In genomic region chr9:70602364-70603019, GRCh38 we compare ENCODE assay signal across 8 cellular contexts.
DNase-seq lines count a peak whose midpoint lies in the region; ATAC-seq and TF ChIP-seq lines count a peak whose summit lies in the region.

No MANE protein-coding gene starts in this region.

- no peaks in the 10 kb centered on the region for H3K9me3 ChIP-seq in lung (ENCODE audit: control insufficient read depth in 2 of 2, insufficient read depth in 1 of 2, low read length in 1 of 2)

- no peaks in the 10 kb centered on the region for H3K27me3 ChIP-seq in lung (ENCODE audit: control insufficient read depth, insufficient read depth)

- WGBS in lung, 2 donors: 50 to 55% methylated on average over 5 of the region's 5 CpGs

- peak; percentile 74 for DNase-seq in AG20443 (ENCODE audit: low spot score)
- DNase-seq in NCI-H2227 (lab: John Stamatoyannopoulos, UW; ENCODE audit: unreplicated experiment): peak; percentile 70
- peak; percentile 57 for DNase-seq in activated CD4-positive, alpha-beta T cell treated with anti-CD3 and anti-CD28 coated beads for 48 hours
- peak; percentile 58 for DNase-seq in ecto neural progenitor cell (ENCODE audit: low spot score)
- peak; percentile 50 for DNase-seq in lung (ENCODE audit: low spot score)
- peak in 2 of 3 donors; percentile 10 to 16 for DNase-seq in stimulated activated CD4-positive, alpha-beta T cell treated with anti-CD3 and anti-CD28 coated beads, TNF-alpha, amount 100 ng/mL, for 1 hour (ENCODE audit: low read depth in 3 of 3, low spot score in 1 of 3)

- H3K4me1 ChIP-seq in lung (ENCODE audit: control insufficient read depth in 2 of 2, insufficient read depth in 2 of 2, low read length in 2 of 2): peaks cover 4 to 13% of the 10 kb centered on the region in 2 donors

- no peak overlapping the region for H3K4me3 ChIP-seq in lung

- H3K36me3 ChIP-seq in lung (ENCODE audit: control insufficient read depth in 2 of 2, insufficient read depth in 2 of 2, low read length in 2 of 2): no peaks in the 10 kb centered on the region

- peak; percentile 83 for TF ChIP-seq CTCF in lung (IDR thresholded peaks at IDR 0.05; ENCODE audit: control extremely low read depth, extremely low read depth)

- ATAC-seq in GM18861 (IDR thresholded peaks at IDR 0.05; ENCODE audit: unreplicated experiment): peak; percentile 88
- peak; percentile 50 for ATAC-seq in HG03108 (IDR thresholded peaks at IDR 0.05; ENCODE audit: unreplicated experiment)
- peak; percentile 87 for ATAC-seq in lung (ENCODE audit: insufficient read depth, low FRiP score)

- H3K27ac ChIP-seq in lung (ENCODE audit: low read depth in 1 of 2, low read length in 1 of 2): peak overlapping the region; percentile 59 to 78

Comparison
In these comparisons a context has a peak if more than half of its experiments do, and no peak if none do; other contexts are left out.
1. DNase-seq: peak in every context shown above with its lines; median percentile 74 in AG20443; 70 in NCI-H2227; 58 in ecto neural progenitor cell; 57 in activated CD4-positive, alpha-beta T cell treated with anti-CD3 and anti-CD28 coated beads for 48 hours; 50 in lung; 13 in stimulated activated CD4-positive, alpha-beta T cell treated with anti-CD3 and anti-CD28 coated beads, TNF-alpha, amount 100 ng/mL, for 1 hour.